ENCODE assay signal across 17 cellular contexts in the genomic region with DNA sequence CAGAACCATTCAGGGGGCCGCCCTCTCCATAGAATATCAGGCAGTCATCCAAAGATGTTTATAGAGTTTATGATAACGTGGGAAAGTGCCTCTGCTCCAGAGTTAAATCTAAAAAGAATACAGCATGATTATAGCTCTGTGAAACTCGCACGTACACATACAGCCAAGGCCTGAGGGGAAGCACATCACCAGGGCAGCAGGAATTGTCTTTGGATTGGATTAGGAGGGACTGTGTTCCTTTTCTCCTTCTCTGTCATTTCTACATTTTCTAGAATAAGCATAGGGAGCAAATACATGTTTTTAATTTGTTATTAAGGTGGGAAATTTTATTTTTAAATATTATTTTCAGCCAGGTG. TPM values are rescaled to one million over a fixed set of nuclear protein-coding genes. Genes with fewer than 3 reads are reported as not detected.
A peak's percentile ranks its signal among the peaks of the same experiment; 100 is the strongest.
DNase-seq lines count a peak whose midpoint lies in the region; ATAC-seq and TF ChIP-seq lines count a peak whose summit lies in the region.
"Had no signal": no experiment of that assay in that cellular context is flagged by ENCODE, and none has a peak within 500 bp of the region (broad histone marks: within the 10 kb centered on the region; RNA-seq: fewer than 3 reads in every experiment).

No MANE protein-coding gene starts in this region.

- H3F3A ChIP-seq in PC-3 (ENCODE audit: low read length, unreplicated experiment): peaks cover 5% of the 10 kb centered on the region

- H3K4me1 ChIP-seq in PC-3 (ENCODE audit: insufficient read depth, low read length) (peaks cover 12% of the 10 kb centered on the region), left lung (peaks cover 0 to 10% of the 10 kb centered on the region in 2 donors), gastrocnemius medialis (peaks cover 9 to 10% of the 10 kb centered on the region in 2 donors)

- H3K27ac Mint-ChIP-seq in brain: peak overlapping the region in 4 of 5 experiments; percentile 37 to 88 (median 72)
- H3K27ac Mint-ChIP-seq in WTC11: no peak overlapping the region; the same call in 1 of the 2 replicates
- H3K27ac Mint-ChIP-seq: activated naive CD4-positive, alpha-beta T cell treated with anti-CD3 and anti-CD28 coated beads, Interleukin-2, amount 10 ng/mL, durations not matched to agents 7 days and 5 days; B cell had no signal

- H3K9me2 ChIP-seq in PC-3 (replicated peaks; ENCODE audit: low read length): no peaks in the 10 kb centered on the region

- in situ Hi-C loops in gastrocnemius medialis (cut with MboI; ENCODE audit: low sequenced_read_pairs in 4 of 4): no loop called here

- H3K27me3 Mint-ChIP-seq in brain: no peaks in the 10 kb centered on the region
- H3K27me3 Mint-ChIP-seq in WTC11 (ENCODE audit: low read depth): no peaks in the 10 kb centered on the region
- H3K27me3 Mint-ChIP-seq: activated naive CD4-positive, alpha-beta T cell treated with anti-CD3 and anti-CD28 coated beads, Interleukin-2, amount 10 ng/mL, durations not matched to agents 7 days and 5 days; B cell had no signal

- BruUV-seq in PC-3 (replicated peaks; lab: Mats Ljungman, UMichigan): no TSS peak

- intact Hi-C loops in PC-3 (cut with micrococcal nuclease) (no loop called here), left lung (cut with DNase I) (no loop called here), gastrocnemius medialis (cut with DNase I; ENCODE audit: low total_unique reads) (no loop called here)

- no peak for TF ChIP-seq POLR2A in gastrocnemius medialis (IDR thresholded peaks at IDR 0.05)

- no peak for DNase-seq in PC-3
- no peak for DNase-seq in left lung
- no peak for DNase-seq in gastrocnemius medialis
- no peak for DNase-seq in WTC11 (ENCODE audit: low spot score)
- no peak for DNase-seq in COR-L47 (lab: John Stamatoyannopoulos, UW)
- DNase-seq: activated CD4-positive, alpha-beta T cell treated with anti-CD3 and anti-CD28 coated beads, Interleukin-2, amount 50 U/mL, for 4 hours; activated naive CD4-positive, alpha-beta T cell treated with anti-CD3 and anti-CD28 coated beads, Interleukin-2, amount 10 ng/mL, durations not matched to agents 7 days and 5 days; activated T-cell treated with anti-CD3 and anti-CD28 coated beads, Interleukin-2, amount 50 U/mL, for 1 hour; NCI-H187 treated with DMSO at 0.1 percent for 48 hours; nucleus accumbens had no signal

- POLR2A ChIA-PET in PC-3 (lab: Charles Lee; ENCODE audit: unreplicated experiment) (no interaction called here), WTC11 (lab: Charles Lee) (no interaction called here)

- no peaks in the 10 kb centered on the region for H3K27me3 ChIP-seq in PC-3 (ENCODE audit: low read length)
- H3K27me3 ChIP-seq in left lung: no peaks in the 10 kb centered on the region
- H3K27me3 ChIP-seq in gastrocnemius medialis: no peaks in the 10 kb centered on the region

- no peak overlapping the region for H3K4me3 ChIP-seq in PC-3 (ENCODE audit: low read length)
- no peak overlapping the region for H3K4me3 ChIP-seq in left lung
- H3K4me3 ChIP-seq in gastrocnemius medialis: no peak overlapping the region
- H3K4me3 ChIP-seq: GM23248 had no signal

- no peaks in the 10 kb centered on the region for H4K20me1 ChIP-seq in PC-3 (ENCODE audit: low read length)

- H3K36me3 Mint-ChIP-seq in brain (peaks cover 64% of the 10 kb centered on the region), WTC11 (peaks cover 13% of the 10 kb centered on the region)

- H3K79me2 ChIP-seq in PC-3 (ENCODE audit: low read length): peaks cover 20% of the 10 kb centered on the region

- H3K4me1 Mint-ChIP-seq in brain (peaks cover 19% of the 10 kb centered on the region), WTC11 (no peaks in the 10 kb centered on the region)
- H3K4me1 Mint-ChIP-seq: B cell had no signal

- H3K4me3 Mint-ChIP-seq in brain: no peak overlapping the region
- H3K4me3 Mint-ChIP-seq in WTC11: no peak overlapping the region
- H3K4me3 Mint-ChIP-seq: activated naive CD4-positive, alpha-beta T cell treated with anti-CD3 and anti-CD28 coated beads, Interleukin-2, amount 10 ng/mL, durations not matched to agents 7 days and 5 days; B cell had no signal

- H2AFZ ChIP-seq in PC-3 (ENCODE audit: low read length): peak overlapping the region; percentile 79; the same call in 1 of the 2 replicates
- H2AFZ ChIP-seq: GM23248 had no signal

- CTCF ChIA-PET in PC-3 (lab: Charles Lee): no interaction called here
- CTCF ChIA-PET in WTC11 (lab: Charles Lee): interaction anchor here (0.7 kb wide), 1 partner anchor 15 kb away, joined by 4 read pairs; no protein-coding TSS in a partner anchor

- H3K4me2 ChIP-seq in PC-3 (ENCODE audit: low read length): peak overlapping the region; percentile 81
- H3K4me2 ChIP-seq: KMS-11 had no signal

- H3K27ac ChIP-seq in PC-3 (ENCODE audit: low read length) (peak overlapping the region; percentile 99), left lung (peak overlapping the region in 1 of 2 donors; percentile 9), gastrocnemius medialis (peak overlapping the region; percentile 35 to 63 (median 49))
- H3K27ac ChIP-seq: GM23248, KMS-11 had no signal

- H3K9ac ChIP-seq in PC-3 (ENCODE audit: low read length): peak overlapping the region; percentile 70
- H3K9ac ChIP-seq: GM23248, KMS-11 had no signal

- H3K36me3 ChIP-seq in PC-3 (ENCODE audit: low read depth, low read length) (peaks cover 3% of the 10 kb centered on the region; the same call in 1 of the 2 replicates), left lung (peaks cover 0 to 53% of the 10 kb centered on the region in 2 donors), gastrocnemius medialis (peaks cover 0 to 23% of the 10 kb centered on the region in 2 donors)

- no peaks in the 10 kb centered on the region for H3K9me3 ChIP-seq in PC-3 (ENCODE audit: low read length)
- H3K9me3 ChIP-seq in left lung: no peaks in the 10 kb centered on the region
- H3K9me3 ChIP-seq in gastrocnemius medialis: no peaks in the 10 kb centered on the region

- H3K9me3 Mint-ChIP-seq in brain: no peaks in the 10 kb centered on the region
- no peaks in the 10 kb centered on the region for H3K9me3 Mint-ChIP-seq in WTC11
- H3K9me3 Mint-ChIP-seq: activated naive CD4-positive, alpha-beta T cell treated with anti-CD3 and anti-CD28 coated beads, Interleukin-2, amount 10 ng/mL, durations not matched to agents 7 days and 5 days had no signal

- ATAC-seq in PC-3 (no peak; the same call in 1 of the 2 replicates), left lung (peak; percentile 16), gastrocnemius medialis (no peak), WTC11 (no peak), HG03571 (IDR thresholded peaks at IDR 0.05; ENCODE audit: unreplicated experiment) (no peak), GM18858 (IDR thresholded peaks at IDR 0.05; ENCODE audit: unreplicated experiment) (no peak)
- ATAC-seq: sciatic nerve had no signal

- TF ChIP-seq CTCF in PC-3 (conservative IDR thresholded peaks at IDR 0.05; ENCODE audit: low read depth, low read length) (no peak), brain (conservative IDR thresholded peaks at IDR 0.05) (no peak), left lung (IDR thresholded peaks at IDR 0.05) (no peak), gastrocnemius medialis (IDR thresholded peaks at IDR 0.05 in 4 of 5, conservative IDR thresholded peaks at IDR 0.05 in 1 of 5) (no peak), WTC11 (IDR thresholded peaks at IDR 0.05) (no peak)

TF ChIP-seq in WTC11, 78 proteins besides CTCF, POLR2A, EP300 and RAD21:
- TF ChIP-seq PRRX2 (CRISPR knock-in tag; IDR thresholded peaks at IDR 0.05): no peak
- TF ChIP-seq JAZF1 (CRISPR knock-in tag; IDR thresholded peaks at IDR 0.05): no peak
- no peak for TF ChIP-seq PRDM15 (CRISPR knock-in tag; IDR thresholded peaks at IDR 0.05)
- TF ChIP-seq TCF7 (CRISPR knock-in tag; IDR thresholded peaks at IDR 0.05; ENCODE audit: low read depth): no peak
- TF ChIP-seq ZNF423 (CRISPR knock-in tag; IDR thresholded peaks at IDR 0.05): no peak
- TF ChIP-seq NFYB (CRISPR knock-in tag; conservative IDR thresholded peaks at IDR 0.05; ENCODE audit: low read depth): no peak
- no peak for TF ChIP-seq ZNF232 (CRISPR knock-in tag; IDR thresholded peaks at IDR 0.05)

RNA-seq across cellular contexts. Expression of gene EEF2K, which starts 26.9 kb away (rescaled TPM):
- total RNA-seq in PC-3 (2014; rRNA removed) (9.1 and 15.0 TPM in 2 replicates), left lung (10 to 100 TPM; 21.2 to 32.8 TPM), gastrocnemius medialis (10 to 100 TPM; 18.7 to 39.9 (median 21.2) TPM), WTC11 (2021) (23.8 to 27.7 TPM (median 26.7 TPM) in 3 replicates)
- 2.7 TPM for polyA plus RNA-seq in brain (ENCODE audit: insufficient read depth, low read depth, low replicate concordance)
